ENCODE assay signal across 18 cellular contexts in the genomic region with DNA sequence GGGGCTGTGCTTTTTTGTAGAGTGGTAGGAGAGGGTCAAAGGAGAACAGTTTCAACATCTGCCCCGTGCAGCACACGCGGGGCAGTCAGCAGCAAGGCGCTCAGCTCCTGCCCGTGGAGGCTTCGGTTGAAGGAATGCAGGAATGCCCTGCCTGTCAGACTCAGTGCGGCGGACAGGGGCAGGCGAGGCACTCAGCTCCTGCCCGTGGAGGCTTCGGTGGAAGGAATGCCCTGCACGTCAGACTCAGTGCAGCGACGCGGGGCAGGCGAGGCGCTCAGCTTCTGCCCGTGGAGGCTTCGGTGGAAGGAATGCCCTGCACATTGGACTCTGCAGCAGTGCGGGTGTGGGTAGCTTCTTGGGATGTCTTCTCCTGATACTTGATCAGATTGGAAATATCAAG.
"Had no signal": no experiment of that assay in that cellular context is flagged by ENCODE, and none has a peak within 500 bp of the region (broad histone marks: within the 10 kb centered on the region; RNA-seq: fewer than 3 reads in every experiment).

No MANE protein-coding gene starts in this region.

- H3K4me1 Mint-ChIP-seq: nephron had no signal

- H3K9me3 Mint-ChIP-seq: activated B cell treated with CpG ODN at 0.5 μM for 24 hours; activated CD4-positive, alpha-beta T cell treated with anti-CD3 and anti-CD28 coated beads, Interleukin-2, amount 10 ng/mL, durations not matched to agents 7 days and 5 days; activated naive CD8-positive, alpha-beta T cell treated with anti-CD3 and anti-CD28 coated beads for 36 hours; nephron; stimulated activated memory B cell treated with anti-CD40 and anti-IgM and Interleukin-4, amounts not matched to agents 10 μg/mL and 1 μg/mL and 100 μg/mL, for 72 hours; T-helper 1 cell treated with Interleukin-12 subunit alpha and Interleukin-12 subunit beta and Interleukin-4 antibody, amounts not matched to agents 30 μg/mL and 1 μg/mL, for 36 hours had no signal

- H3K27ac Mint-ChIP-seq: activated B cell treated with CpG ODN at 0.5 μM for 24 hours; activated CD4-positive, alpha-beta T cell treated with anti-CD3 and anti-CD28 coated beads, Interleukin-2, amount 10 ng/mL, durations not matched to agents 7 days and 5 days; activated naive CD8-positive, alpha-beta T cell treated with anti-CD3 and anti-CD28 coated beads for 36 hours; stimulated activated memory B cell treated with anti-CD40 and anti-IgM and Interleukin-4, amounts not matched to agents 10 μg/mL and 1 μg/mL and 100 μg/mL, for 72 hours; T-helper 1 cell treated with Interleukin-12 subunit alpha and Interleukin-12 subunit beta and Interleukin-4 antibody, amounts not matched to agents 30 μg/mL and 1 μg/mL, for 36 hours had no signal

- H3K4me3 Mint-ChIP-seq: activated B cell treated with CpG ODN at 0.5 μM for 24 hours; activated CD4-positive, alpha-beta T cell treated with anti-CD3 and anti-CD28 coated beads, Interleukin-2, amount 10 ng/mL, durations not matched to agents 7 days and 5 days; activated naive CD8-positive, alpha-beta T cell treated with anti-CD3 and anti-CD28 coated beads for 36 hours; nephron; stimulated activated memory B cell treated with anti-CD40 and anti-IgM and Interleukin-4, amounts not matched to agents 10 μg/mL and 1 μg/mL and 100 μg/mL, for 72 hours; T-helper 1 cell treated with Interleukin-12 subunit alpha and Interleukin-12 subunit beta and Interleukin-4 antibody, amounts not matched to agents 30 μg/mL and 1 μg/mL, for 36 hours had no signal

- H3K9me3 ChIP-seq: breast epithelium, mucosa of descending colon, ovary, tibial nerve had no signal

- ATAC-seq: mucosa of descending colon; SK-N-SH treated with all-trans-retinoic acid at 6 μM for 48 hours; stimulated activated memory B cell treated with anti-CD40 and anti-IgM and Interleukin-4, amounts not matched to agents 10 μg/mL and 1 μg/mL and 100 μg/mL, for 72 hours had no signal

- H3K27me3 Mint-ChIP-seq: activated B cell treated with CpG ODN at 0.5 μM for 24 hours; activated CD4-positive, alpha-beta T cell treated with anti-CD3 and anti-CD28 coated beads, Interleukin-2, amount 10 ng/mL, durations not matched to agents 7 days and 5 days; activated naive CD8-positive, alpha-beta T cell treated with anti-CD3 and anti-CD28 coated beads for 36 hours; stimulated activated memory B cell treated with anti-CD40 and anti-IgM and Interleukin-4, amounts not matched to agents 10 μg/mL and 1 μg/mL and 100 μg/mL, for 72 hours had no signal

- DNase-seq: activated B cell treated with CpG ODN at 0.5 μM for 24 hours; activated CD4-positive, alpha-beta T cell treated with anti-CD3 and anti-CD28 coated beads, Interleukin-2, amount 10 ng/mL, durations not matched to agents 7 days and 5 days; activated naive CD8-positive, alpha-beta T cell treated with anti-CD3 and anti-CD28 coated beads for 36 hours; activated T-cell treated with anti-CD3 and anti-CD28 coated beads for 4 hours; anterior cingulate cortex; foreskin melanocyte; head of caudate nucleus; mammary epithelial cell; mucosa of descending colon; retina; stimulated activated CD4-positive, alpha-beta T cell treated with anti-CD3 and anti-CD28 coated beads, Interleukin-1b, Interleukin-23, amount 100 ng/mL, for 48 hours had no signal
